ENCODE assay signal across 24 cellular contexts in genomic region chr4:175561691-175562090, GRCh38.
"Had no signal": no experiment of that assay in that cellular context is flagged by ENCODE, and none has a peak within 500 bp of the region (broad histone marks: within the 10 kb centered on the region; RNA-seq: fewer than 3 reads in every experiment).

No MANE protein-coding gene starts in this region.

- H3K9me3 ChIP-seq: heart right ventricle, right atrium auricular region, stomach, suprapubic skin, tibial nerve had no signal

- H2AFZ ChIP-seq: parathyroid adenoma had no signal

- H3K4me2 ChIP-seq: smooth muscle cell had no signal

- H3K79me2 ChIP-seq: parathyroid adenoma had no signal

- H3K4me1 ChIP-seq: heart right ventricle, parathyroid adenoma, right atrium auricular region, stomach, suprapubic skin had no signal

- H3K27ac Mint-ChIP-seq: activated CD8-positive, alpha-beta T cell treated with anti-CD3 and anti-CD28 coated beads for 36 hours; activated naive CD4-positive, alpha-beta T cell treated with anti-CD3 and anti-CD28 coated beads, Interleukin-2, amount 50 U/mL, for 24 hours; activated T-helper 2 cell treated with anti-CD3 and anti-CD28 coated beads, Interferon-gamma antibody, Interleukin-2, Interleukin-4, amounts not matched to agents 10 μg/mL and 5 μg/mL and 100 μg/mL, durations not matched to agents 14 hours and 24 hours and 36 hours; naive B cell; nephron progenitor cell; stimulated activated naive B cell treated with anti-CD40 and anti-IgM and Interleukin-4, amounts not matched to agents 10 μg/mL and 1 μg/mL and 100 μg/mL, for 72 hours had no signal

- H3K36me3 Mint-ChIP-seq: activated naive CD4-positive, alpha-beta T cell treated with anti-CD3 and anti-CD28 coated beads, Interleukin-2, amount 50 U/mL, for 24 hours; naive B cell; stimulated activated naive B cell treated with anti-CD40 and anti-IgM and Interleukin-4, amounts not matched to agents 10 μg/mL and 1 μg/mL and 100 μg/mL, for 72 hours had no signal

- H3K4me1 Mint-ChIP-seq: activated naive CD4-positive, alpha-beta T cell treated with anti-CD3 and anti-CD28 coated beads, Interleukin-2, amount 50 U/mL, for 24 hours; naive B cell; nephron progenitor cell had no signal

- H3K4me3 Mint-ChIP-seq: activated CD8-positive, alpha-beta T cell treated with anti-CD3 and anti-CD28 coated beads for 36 hours; activated naive CD4-positive, alpha-beta T cell treated with anti-CD3 and anti-CD28 coated beads, Interleukin-2, amount 50 U/mL, for 24 hours; naive B cell; nephron progenitor cell; stimulated activated naive B cell treated with anti-CD40 and anti-IgM and Interleukin-4, amounts not matched to agents 10 μg/mL and 1 μg/mL and 100 μg/mL, for 72 hours had no signal

- H3K9me3 Mint-ChIP-seq: activated naive CD4-positive, alpha-beta T cell treated with anti-CD3 and anti-CD28 coated beads, Interleukin-2, amount 50 U/mL, for 24 hours; activated T-helper 2 cell treated with anti-CD3 and anti-CD28 coated beads, Interferon-gamma antibody, Interleukin-2, Interleukin-4, amounts not matched to agents 10 μg/mL and 5 μg/mL and 100 μg/mL, durations not matched to agents 14 hours and 24 hours and 36 hours; naive B cell; nephron progenitor cell had no signal

- H3K27ac ChIP-seq: coronary artery, heart right ventricle, parathyroid adenoma, right atrium auricular region, stomach, suprapubic skin, tibial nerve had no signal

- H3K9ac ChIP-seq: parathyroid adenoma had no signal

- H3K4me3 ChIP-seq: coronary artery, heart right ventricle, right atrium auricular region, smooth muscle cell, stomach, suprapubic skin, tibial nerve had no signal

- H3K36me3 ChIP-seq: heart right ventricle, right atrium auricular region, stomach, suprapubic skin, tibial nerve had no signal

- H3K27me3 ChIP-seq: heart right ventricle, right atrium auricular region, stomach, suprapubic skin, tibial nerve had no signal

- ATAC-seq: activated CD8-positive, alpha-beta T cell treated with anti-CD3 and anti-CD28 coated beads for 36 hours; heart right ventricle; left ventricle myocardium superior; stimulated activated naive B cell treated with anti-CD40 and anti-IgM and Interleukin-4, amounts not matched to agents 10 μg/mL and 1 μg/mL and 100 μg/mL, for 72 hours had no signal

- DNase-seq: activated CD4-positive, alpha-beta T cell treated with anti-CD3 and anti-CD28 coated beads for 1 hour; activated CD4-positive, alpha-beta T cell treated with anti-CD3 and anti-CD28 coated beads, Interleukin-2, amount 50 U/mL, for 1 hour; activated CD8-positive, alpha-beta T cell treated with anti-CD3 and anti-CD28 coated beads for 36 hours; activated T-cell treated with anti-CD3 and anti-CD28 coated beads, Interleukin-2, amount 50 U/mL, for 48 hours; anterior cingulate cortex; foreskin fibroblast; heart right ventricle; left ventricle myocardium superior; naive B cell; nephron progenitor cell; stimulated activated CD4-positive, alpha-beta T cell treated with anti-CD3 and anti-CD28 coated beads, Interleukin-1b, Interleukin-23, amount 100 ng/mL, for 48 hours; stimulated activated CD4-positive, alpha-beta T cell treated with anti-CD3 and anti-CD28 coated beads, Interleukin-4, amount 100 ng/mL, for 4 hours; stimulated activated CD8-positive, alpha-beta memory T cell treated with anti-CD3 and anti-CD28 coated beads, Interleukin-4, amount 100 ng/mL, for 48 hours; stimulated activated naive B cell treated with anti-CD40 and anti-IgM and Interleukin-4, amounts not matched to agents 10 μg/mL and 1 μg/mL and 100 μg/mL, for 72 hours; stomach; T-helper 2 cell had no signal
